Comparison of ENCODE assay signal across 27 cellular contexts in genomic region chr12:108604208-108604941, GRCh38. TPM values are rescaled to one million over a fixed set of nuclear protein-coding genes. Genes with fewer than 3 reads are reported as not detected.
DNase-seq lines count a peak whose midpoint lies in the region; TF ChIP-seq lines count a peak whose summit lies in the region.
"Had no signal": no experiment of that assay in that cellular context is flagged by ENCODE, and none has a peak within 500 bp of the region (broad histone marks: within the 10 kb centered on the region; RNA-seq: fewer than 3 reads in every experiment).

No MANE protein-coding gene starts in this region.

- POLR2A ChIA-PET in HEK293 (lab: Yijun Ruan, JAX) = no interaction called here

- H3K36me3 Mint-ChIP-seq in endodermal cell (ENCODE audit: low read depth) = no peaks in the 10 kb centered on the region
- no peaks in the 10 kb centered on the region for H3K36me3 Mint-ChIP-seq in osteocyte (ENCODE audit: unreplicated experiment)
- H3K36me3 Mint-ChIP-seq: naive B cell had no signal

- H3K4me1 ChIP-seq in HEK293 (ENCODE audit: control insufficient read depth, insufficient read depth, low read length) = no peaks in the 10 kb centered on the region
- H3K4me1 ChIP-seq in endodermal cell (ENCODE audit: control insufficient read depth, insufficient read depth, low read length) = no peaks in the 10 kb centered on the region
- H3K4me1 ChIP-seq in tibial artery = peaks cover 0 to 3% (median 2%) of the 10 kb centered on the region in 4 donors
- H3K4me1 ChIP-seq: left lung, pancreas had no signal

- H3K4me3 Mint-ChIP-seq in endodermal cell (no peak overlapping the region), osteocyte (ENCODE audit: unreplicated experiment) (no peak overlapping the region)
- H3K4me3 Mint-ChIP-seq: CD4-positive, alpha-beta T cell; T-helper 17 cell had no signal

- no peak overlapping the region for H3K9ac ChIP-seq in endodermal cell (ENCODE audit: extremely low read depth, low read length, poor library complexity, severe bottlenecking)
- H3K9ac ChIP-seq: GM23248 had no signal

- H3K27ac ChIP-seq in HEK293 (ENCODE audit: extremely low read depth, low read depth, low read length) = no peak overlapping the region
- H3K27ac ChIP-seq in endodermal cell (ENCODE audit: low read depth, low read length) = no peak overlapping the region
- H3K27ac ChIP-seq in tibial artery = no peak overlapping the region
- H3K27ac ChIP-seq: dorsolateral prefrontal cortex, GM23248, left lung, pancreas had no signal

- DNase-seq in DMS79 treated with DMSO at 0.1 percent for 48 hours (lab: John Stamatoyannopoulos, UW) (peak; percentile 34), DMS79 (lab: John Stamatoyannopoulos, UW) (no peak), endodermal cell (no peak), osteocyte (ENCODE audit: extremely low spot score, unreplicated experiment) (no peak), tibial artery (no peak), cerebellar cortex (ENCODE audit: low spot score) (no peak), NCI-H524 (lab: John Stamatoyannopoulos, UW) (no peak)
- DNase-seq: 8988T; activated CD4-positive, alpha-beta memory T cell treated with anti-CD3 and anti-CD28 coated beads, Interleukin-2, amount 10 ng/mL, durations not matched to agents 7 days and 5 days; activated CD4-positive, CD25-positive, alpha-beta regulatory T cell treated with anti-CD3 and anti-CD28 coated beads, Interleukin-2, amount 50 U/mL, for 72 hours; activated CD8-positive, alpha-beta memory T cell treated with anti-CD3 and anti-CD28 coated beads, Interleukin-2, amount 50 U/mL, for 48 hours; activated naive CD8-positive, alpha-beta T cell treated with anti-CD3 and anti-CD28 coated beads, Interleukin-2, amount 10 ng/mL, durations not matched to agents 7 days and 5 days; CD4-positive, alpha-beta T cell; central memory CD4-positive, alpha-beta T cell; dorsolateral prefrontal cortex; GM23248; left lung; naive B cell; NCI-H1048; NCI-H1694; NCI-H226; OCI-M1; pancreas; stimulated activated CD4-positive, alpha-beta T cell treated with anti-CD3 and anti-CD28 coated beads, Interleukin-2, amount 100 ng/mL, for 48 hours; T-helper 17 cell had no signal

- intact Hi-C loops in tibial artery (cut with DNase I; ENCODE audit: low total_unique reads) = no loop called here

- no peak for TF ChIP-seq CTCF in HEK293 (tag by site-specific recombination; IDR thresholded peaks at IDR 0.05)
- TF ChIP-seq CTCF in endodermal cell (conservative IDR thresholded peaks at IDR 0.05) = no peak
- no peak for TF ChIP-seq CTCF in osteocyte (IDR thresholded peaks at IDR 0.05)
- TF ChIP-seq CTCF in tibial artery (IDR thresholded peaks at IDR 0.05) = no peak

- CTCF ChIA-PET in HEK293 (lab: Yijun Ruan, JAX) = interaction anchor here (1.8 kb wide), 1 partner anchor 13 kb away, joined by 11 read pairs; no protein-coding TSS in a partner anchor

- H3K27me3 ChIP-seq in endodermal cell (ENCODE audit: control insufficient read depth, insufficient read depth, low read length, poor library complexity, severe bottlenecking) = no peaks in the 10 kb centered on the region
- peaks cover 0 to 12% of the 10 kb centered on the region in 2 donors for H3K27me3 ChIP-seq in tibial artery
- H3K27me3 ChIP-seq: dorsolateral prefrontal cortex, pancreas had no signal

- no peaks in the 10 kb centered on the region for H3K36me3 ChIP-seq in HEK293 (ENCODE audit: control insufficient read depth in 2 of 2, insufficient read depth in 1 of 2, low read length in 2 of 2)
- H3K36me3 ChIP-seq in endodermal cell (ENCODE audit: control insufficient read depth, insufficient read depth, low read length) = no peaks in the 10 kb centered on the region
- no peaks in the 10 kb centered on the region for H3K36me3 ChIP-seq in tibial artery
- H3K36me3 ChIP-seq: left lung, pancreas had no signal

- no peaks in the 10 kb centered on the region for H3K9me3 ChIP-seq in HEK293 (ENCODE audit: control insufficient read depth, insufficient read depth, low read depth, low read length)
- no peaks in the 10 kb centered on the region for H3K9me3 ChIP-seq in endodermal cell (ENCODE audit: control insufficient read depth, low read length)
- H3K9me3 ChIP-seq in tibial artery = no peaks in the 10 kb centered on the region
- H3K9me3 ChIP-seq: left lung, pancreas had no signal

- no peaks in the 10 kb centered on the region for H3K9me3 Mint-ChIP-seq in endodermal cell
- H3K9me3 Mint-ChIP-seq in osteocyte (ENCODE audit: unreplicated experiment) = no peaks in the 10 kb centered on the region
- H3K9me3 Mint-ChIP-seq: CD4-positive, alpha-beta T cell; naive B cell had no signal

- 63 to 73% methylated on average over 12 to 14 of the region's 14 CpGs for WGBS in endodermal cell (ENCODE audit: insufficient coverage in 1 of 2, insufficient read length in 1 of 2), 2 experiments

- no peaks in the 10 kb centered on the region for H3K27me3 Mint-ChIP-seq in endodermal cell (ENCODE audit: insufficient read depth)
- H3K27me3 Mint-ChIP-seq in osteocyte (ENCODE audit: unreplicated experiment) = no peaks in the 10 kb centered on the region
- H3K27me3 Mint-ChIP-seq: CD4-positive, alpha-beta T cell; T-helper 17 cell had no signal

- H3K27ac Mint-ChIP-seq in endodermal cell = peak overlapping the region; percentile 6
- H3K27ac Mint-ChIP-seq in osteocyte (ENCODE audit: unreplicated experiment) = peak overlapping the region; percentile 0
- H3K27ac Mint-ChIP-seq: activated CD4-positive, alpha-beta memory T cell treated with anti-CD3 and anti-CD28 coated beads, Interleukin-2, amount 10 ng/mL, durations not matched to agents 7 days and 5 days; CD4-positive, alpha-beta T cell had no signal

- H3K4me3 ChIP-seq in HEK293 (ENCODE audit: low read depth, low read length) (no peak overlapping the region), endodermal cell (ENCODE audit: low read length) (no peak overlapping the region), tibial artery (no peak overlapping the region)
- H3K4me3 ChIP-seq: dorsolateral prefrontal cortex, GM23248, left lung, pancreas had no signal

- H3K4me1 Mint-ChIP-seq in endodermal cell (no peaks in the 10 kb centered on the region), osteocyte (ENCODE audit: unreplicated experiment) (peaks cover 29% of the 10 kb centered on the region)
- H3K4me1 Mint-ChIP-seq: activated CD4-positive, alpha-beta memory T cell treated with anti-CD3 and anti-CD28 coated beads, Interleukin-2, amount 10 ng/mL, durations not matched to agents 7 days and 5 days had no signal

TF ChIP-seq in HEK293, 187 proteins besides CTCF, POLR2A, EP300 and RAD21:
- TF ChIP-seq ZNF394 (tag by site-specific recombination; IDR thresholded peaks at IDR 0.05; ENCODE audit: borderline replicate concordance) (peak; percentile 74; the same call in 1 of the 2 replicates), ZNF449 (tag by site-specific recombination; IDR thresholded peaks at IDR 0.05) (no peak), ZSCAN16 (tag by site-specific recombination; IDR thresholded peaks at IDR 0.05) (peak; percentile 94), ZNF48 (tag by site-specific recombination; IDR thresholded peaks at IDR 0.05) (no peak)
TF ChIP-seq in HEK293: peak in this region for 2.

RNA-seq across cellular contexts. Expression of gene TMEM119, which starts 6.5 kb away (rescaled TPM):
- under 1 TPM; 0.11 to 0.15 TPM for total RNA-seq in endodermal cell
- 4.3 TPM for polyA plus RNA-seq in endodermal cell (2013, experiment 1 of 2)
- polyA plus RNA-seq in endodermal cell (2013, experiment 2 of 2) = 4.3 TPM
- 54.0 and 58.8 TPM in 2 replicates for total RNA-seq in osteocyte
- total RNA-seq: endothelial cell of umbilical vein had no signal
- polyA plus RNA-seq: endothelial cell of umbilical vein had no signal

RNA-seq across cellular contexts. Expression of gene SELPLG, which starts 29.3 kb away (rescaled TPM):
- total RNA-seq in endodermal cell (under 1 TPM in 1 of 2 donors, not detected in 1; 0.13 TPM), osteocyte (0.59 and 0.78 TPM in 2 replicates)
- polyA plus RNA-seq in endodermal cell (2013, experiment 1 of 2) = 0.18 TPM
- polyA plus RNA-seq in endodermal cell (2013, experiment 2 of 2) = 0.46 TPM

RNA-seq across cellular contexts. Expression of gene ISCU, which starts 42.0 kb away (rescaled TPM):
- total RNA-seq in endodermal cell (10 to 100 TPM; 63.1 to 66.0 TPM), osteocyte (93.9 and 103 TPM in 2 replicates)
- 92.4 TPM for polyA plus RNA-seq in endodermal cell (2013, experiment 1 of 2)
- 96.3 TPM for polyA plus RNA-seq in endodermal cell (2013, experiment 2 of 2)

RNA-seq across cellular contexts. Expression of gene SART3, which starts 43.4 kb away (rescaled TPM):
- total RNA-seq in endodermal cell = 10 to 100 TPM; 83.5 to 86.2 TPM
- 57.5 TPM for polyA plus RNA-seq in endodermal cell (2013, experiment 1 of 2)
- polyA plus RNA-seq in endodermal cell (2013, experiment 2 of 2) = 50.7 TPM
- 47.2 and 47.5 TPM in 2 replicates for total RNA-seq in osteocyte

Comparison
In these comparisons a context has a peak if more than half of its experiments do, and no peak if none do; other contexts are left out.
1. RNA of gene TMEM119, which starts 6.5 kb away (total RNA-seq): 54.0 to 58.8 TPM in osteocyte; 0.11 to 0.15 TPM in endodermal cell; every median in the first group is over 10 times any median in the second.